Comparison of ENCODE assay signal across 8 cellular contexts in the genomic region with DNA sequence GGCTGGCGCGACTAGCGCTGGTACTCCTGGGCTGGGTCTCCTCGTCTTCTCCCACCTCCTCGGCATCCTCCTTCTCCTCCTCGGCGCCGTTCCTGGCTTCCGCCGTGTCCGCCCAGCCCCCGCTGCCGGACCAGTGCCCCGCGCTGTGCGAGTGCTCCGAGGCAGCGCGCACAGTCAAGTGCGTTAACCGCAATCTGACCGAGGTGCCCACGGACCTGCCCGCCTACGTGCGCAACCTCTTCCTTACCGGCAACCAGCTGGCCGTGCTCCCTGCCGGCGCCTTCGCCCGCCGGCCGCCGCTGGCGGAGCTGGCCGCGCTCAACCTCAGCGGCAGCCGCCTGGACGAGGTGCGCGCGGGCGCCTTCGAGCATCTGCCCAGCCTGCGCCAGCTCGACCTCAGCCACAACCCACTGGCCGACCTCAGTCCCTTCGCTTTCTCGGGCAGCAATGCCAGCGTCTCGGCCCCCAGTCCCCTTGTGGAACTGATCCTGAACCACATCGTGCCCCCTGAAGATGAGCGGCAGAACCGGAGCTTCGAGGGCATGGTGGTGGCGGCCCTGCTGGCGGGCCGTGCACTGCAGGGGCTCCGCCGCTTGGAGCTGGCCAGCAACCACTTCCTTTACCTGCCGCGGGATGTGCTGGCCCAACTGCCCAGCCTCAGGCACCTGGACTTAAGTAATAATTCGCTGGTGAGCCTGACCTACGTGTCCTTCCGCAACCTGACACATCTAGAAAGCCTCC. TPM values are rescaled to one million over a fixed set of nuclear protein-coding genes. Genes with fewer than 3 reads are reported as not detected.
DNase-seq lines count a peak whose midpoint lies in the region; ATAC-seq and TF ChIP-seq lines count a peak whose summit lies in the region.

No MANE protein-coding gene starts in this region.

- H3K9ac ChIP-seq in NT2/D1 (ENCODE audit: insufficient read length, low read depth) (peak overlapping the region; percentile 82), duodenal mucosa (ENCODE audit: low read depth in 1 of 2, low read length in 2 of 2) (peak overlapping the region in 1 of 2 donors; percentile 12)

- no peak for TF ChIP-seq POLR2A in transverse colon (IDR thresholded peaks at IDR 0.05)

- no peaks in the 10 kb centered on the region for H3K36me3 Mint-ChIP-seq in CD4-positive, alpha-beta T cell (ENCODE audit: low read depth)

- ATAC-seq in CD4-positive, alpha-beta T cell (ENCODE audit: poor library complexity): no peak
- ATAC-seq in GM21447 (IDR thresholded peaks at IDR 0.05; ENCODE audit: unreplicated experiment) (peak; percentile 17), lung (ENCODE audit: insufficient read depth, low FRiP score) (peak; percentile 49)

- in situ Hi-C loops in transverse colon (cut with MboI; ENCODE audit: low pct_ligation_motif_present in 1 of 4, low pct_unique_long_range_greater_than_20kb in 1 of 4, low sequenced_read_pairs in 3 of 4): no loop called here

- POLR2A ChIA-PET in CD4-positive, alpha-beta T cell (lab: Charles Lee): no interaction called here

- CTCF ChIA-PET in CD4-positive, alpha-beta T cell (lab: Charles Lee): no interaction called here

- WGBS in lung, 2 donors: 6 to 9% methylated on average over 60 to 67 of the region's 67 CpGs
- 24% methylated on average over 36 of the region's 67 CpGs; no CpG with 5 or more reads in 1 of the 2 donors for WGBS in transverse colon (ENCODE audit: low coverage in 1 of 2), 2 donors

- no peak for TF ChIP-seq EP300 in transverse colon (IDR thresholded peaks at IDR 0.05; ENCODE audit: low read depth)

- H3K9me3 ChIP-seq in CD4-positive, alpha-beta T cell (ENCODE audit: control insufficient read depth, low read length): no peaks in the 10 kb centered on the region
- H3K9me3 ChIP-seq in NT2/D1 (ENCODE audit: insufficient read depth, low read length) (no peaks in the 10 kb centered on the region; the same call in 1 of the 2 replicates), duodenal mucosa (ENCODE audit: control insufficient read depth in 1 of 2, low read length in 2 of 2) (no peaks in the 10 kb centered on the region), lung (ENCODE audit: control insufficient read depth in 2 of 2, insufficient read depth in 1 of 2, low read length in 1 of 2) (no peaks in the 10 kb centered on the region), transverse colon (no peaks in the 10 kb centered on the region)

- H3K27ac ChIP-seq in CD4-positive, alpha-beta T cell (ENCODE audit: low read depth, low read length): no peak overlapping the region
- no peak overlapping the region for H3K27ac ChIP-seq in duodenal mucosa (ENCODE audit: low read depth, low read length)
- peak overlapping the region in 1 of 2 donors; percentile 26 for H3K27ac ChIP-seq in lung (ENCODE audit: low read depth in 1 of 2, low read length in 1 of 2)
- peak overlapping the region; percentile 76 to 82 (median 80) for H3K27ac ChIP-seq in transverse colon

- H3K36me3 ChIP-seq in NT2/D1 (ENCODE audit: insufficient read depth, insufficient read length, low read length) (peaks cover 25% of the 10 kb centered on the region), duodenal mucosa (ENCODE audit: control insufficient read depth in 1 of 2, insufficient read depth in 2 of 2, low read length in 2 of 2) (no peaks in the 10 kb centered on the region), lung (ENCODE audit: control insufficient read depth in 2 of 2, insufficient read depth in 2 of 2, low read length in 2 of 2) (no peaks in the 10 kb centered on the region), transverse colon (no peaks in the 10 kb centered on the region)

- DNase-seq in CD4-positive, alpha-beta T cell: no peak
- no peak for DNase-seq in NT2/D1 (ENCODE audit: low read depth, low spot score)
- DNase-seq in lung (ENCODE audit: low spot score): no peak
- peak; percentile 16 for DNase-seq in transverse colon
- DNase-seq in GDM1 (lab: John Stamatoyannopoulos, UW): no peak
- DNase-seq in GM19240 (ENCODE audit: insufficient read length, low spot score): no peak

- no peak for TF ChIP-seq CTCF in CD4-positive, alpha-beta T cell (IDR thresholded peaks at IDR 0.05)
- TF ChIP-seq CTCF in lung (IDR thresholded peaks at IDR 0.05; ENCODE audit: control extremely low read depth, extremely low read depth): no peak
- TF ChIP-seq CTCF in transverse colon (IDR thresholded peaks at IDR 0.05): peak in 2 of 5 experiments; percentile 10 to 25

- intact Hi-C loops in CD4-positive, alpha-beta T cell (cut with DNase I, micrococcal nuclease): no loop called here
- intact Hi-C loops in transverse colon (cut with DNase I; ENCODE audit: low total_unique reads): no loop called here

- H3K27ac Mint-ChIP-seq in CD4-positive, alpha-beta T cell: no peak overlapping the region

- peaks cover 70% of the 10 kb centered on the region for H3K27me3 Mint-ChIP-seq in CD4-positive, alpha-beta T cell

- H3K4me1 ChIP-seq in NT2/D1 (ENCODE audit: insufficient read depth, insufficient read length) (peaks cover 7% of the 10 kb centered on the region), duodenal mucosa (ENCODE audit: control insufficient read depth in 1 of 2, insufficient read depth in 2 of 2, low read length in 2 of 2) (peaks cover 4 to 9% of the 10 kb centered on the region in 2 donors), lung (ENCODE audit: control insufficient read depth in 2 of 2, insufficient read depth in 2 of 2, low read length in 2 of 2) (peaks cover 0 to 8% of the 10 kb centered on the region in 2 donors), transverse colon (peaks cover 0 to 13% (median 7%) of the 10 kb centered on the region in 4 donors)

- peaks cover 76% of the 10 kb centered on the region for H3K27me3 ChIP-seq in CD4-positive, alpha-beta T cell (ENCODE audit: control insufficient read depth, insufficient read depth, low read length)
- H3K27me3 ChIP-seq in NT2/D1 (ENCODE audit: insufficient read depth, insufficient read length): no peaks in the 10 kb centered on the region
- H3K27me3 ChIP-seq in duodenal mucosa (ENCODE audit: control insufficient read depth in 1 of 2, insufficient read depth in 2 of 2, low read length in 2 of 2): peaks cover 8 to 29% of the 10 kb centered on the region in 2 donors
- no peaks in the 10 kb centered on the region for H3K27me3 ChIP-seq in lung (ENCODE audit: control insufficient read depth, insufficient read depth)
- H3K27me3 ChIP-seq in transverse colon: peaks cover 48% of the 10 kb centered on the region

- H3K4me3 ChIP-seq in NT2/D1 (ENCODE audit: insufficient read length, low read depth) (peak overlapping the region; percentile 75), duodenal mucosa (ENCODE audit: low read depth in 1 of 2, low read length in 2 of 2) (peak overlapping the region; percentile 72 to 82), lung (peak overlapping the region; percentile 66), transverse colon (peak overlapping the region; percentile 42 to 75 (median 68))

- peaks cover 26% of the 10 kb centered on the region for H3K4me1 Mint-ChIP-seq in CD4-positive, alpha-beta T cell (ENCODE audit: low read depth)

- H3K4me3 Mint-ChIP-seq in CD4-positive, alpha-beta T cell: peak overlapping the region; percentile 79

- no peaks in the 10 kb centered on the region for H3K9me3 Mint-ChIP-seq in CD4-positive, alpha-beta T cell

RNA-seq across cellular contexts. Expression of gene TPBG, which starts 1.6 kb away (rescaled TPM):
- total RNA-seq in CD4-positive, alpha-beta T cell: under 1 TPM; 0.36 to 0.56 TPM
- total RNA-seq in lung (10 to 100 TPM in 1 of 2 donors, 1 to 10 TPM in 1; 10.0 to 14.4 TPM), transverse colon (10 to 100 TPM; 13.4 to 23.6 (median 19.3) TPM)
- polyA plus RNA-seq in lung: 1 to 10 TPM; 6.1 to 8.2 TPM

Comparison
In these comparisons a context has a peak if more than half of its experiments do, and no peak if none do; other contexts are left out.
1. H3K27ac ChIP-seq: peak in transverse colon (4 of 4); none in CD4-positive, alpha-beta T cell (single experiment) and duodenal mucosa (single experiment).
2. RNA of gene TPBG, which starts 1.6 kb away (total RNA-seq): 13.4 to 23.6 TPM in transverse colon and 10.0 to 14.4 TPM in lung; 0.36 to 0.56 TPM in CD4-positive, alpha-beta T cell; every median in the first group is over 4 times any median in the second.
3. Peak in every context shown above with its lines, with median percentiles within 50 percentile points of each other: H3K4me3 ChIP-seq.